ENCODE assay signal across 34 cellular contexts in genomic region chr3:88828466-88828865, GRCh38.
"Had no signal": no experiment of that assay in that cellular context is flagged by ENCODE, and none has a peak within 500 bp of the region (broad histone marks: within the 10 kb centered on the region; RNA-seq: fewer than 3 reads in every experiment).

No MANE protein-coding gene starts in this region.

- H3K4me3 Mint-ChIP-seq: activated CD8-positive, alpha-beta T cell treated with anti-CD3 and anti-CD28 coated beads for 36 hours; activated naive CD8-positive, alpha-beta T cell; activated T-cell treated with anti-CD3 and anti-CD28 coated beads, Interleukin-2, amount 50 U/mL, for 4 hours; activated T-helper 17 cell treated with anti-CD3 and anti-CD28 coated beads, Interleukin-2, amount 50 U/mL, for 72 hours; central memory CD8-positive, alpha-beta T cell; dendritic cell treated with granulocyte-macrophage colony-stimulating factor and Interleukin-4, amounts not matched to agents 40 ng/mL and 50 ng/mL, for 4 days; endodermal cell; T-helper 17 cell; T-helper 2 cell treated with Interferon-gamma antibody and Interleukin-4, amounts not matched to agents 5 μg/mL and 100 μg/mL, for 36 hours had no signal

- FAIRE-seq: bronchial epithelial cell had no signal

- DNase-seq: activated CD4-positive, alpha-beta T cell treated with anti-CD3 and anti-CD28 coated beads for 1 hour; activated CD4-positive, alpha-beta T cell treated with anti-CD3 and anti-CD28 coated beads for 48 hours; activated CD4-positive, alpha-beta T cell treated with anti-CD3 and anti-CD28 coated beads, Interleukin-2, amount 50 U/mL, for 1 hour; activated CD4-positive, alpha-beta T cell treated with anti-CD3 and anti-CD28 coated beads, Interleukin-2, amount 50 U/mL, for 48 hours; activated CD4-positive, CD25-positive, alpha-beta regulatory T cell; activated CD8-positive, alpha-beta memory T cell treated with anti-CD3 and anti-CD28 coated beads for 24 hours; activated CD8-positive, alpha-beta T cell treated with anti-CD3 and anti-CD28 coated beads for 36 hours; activated effector memory CD4-positive, alpha-beta T cell treated with Interleukin-2 at 50 U/mL for 16 hours; activated gamma-delta T cell treated with Interleukin-2 at 50 U/mL for 16 hours; activated naive CD4-positive, alpha-beta T cell treated with anti-CD3 and anti-CD28 coated beads, Interleukin-2, amount 50 U/mL, for 16 hours; activated naive CD4-positive, alpha-beta T cell treated with Interleukin-2 at 50 U/mL for 16 hours; activated T-cell treated with anti-CD3 and anti-CD28 coated beads, Interleukin-2, amount 50 U/mL, for 4 hours; amniotic stem cell; anterior cingulate cortex; brain microvascular endothelial cell; dorsolateral prefrontal cortex; effector memory CD4-positive, alpha-beta T cell; endodermal cell; erythroblast; foreskin keratinocyte; gastrocnemius medialis; glutamatergic neuron; heart left ventricle; T-helper 1 cell; T-helper 17 cell; T1000 had no signal

- H3K36me3 ChIP-seq: brain microvascular endothelial cell, esophagus muscularis mucosa, gastrocnemius medialis, heart left ventricle had no signal

- H3K36me3 Mint-ChIP-seq: activated naive CD8-positive, alpha-beta T cell had no signal

- H3K27me3 Mint-ChIP-seq: activated CD8-positive, alpha-beta T cell treated with anti-CD3 and anti-CD28 coated beads for 36 hours; activated naive CD8-positive, alpha-beta T cell; activated T-helper 17 cell treated with anti-CD3 and anti-CD28 coated beads, Interleukin-2, amount 50 U/mL, for 72 hours; central memory CD8-positive, alpha-beta T cell; dendritic cell treated with granulocyte-macrophage colony-stimulating factor and Interleukin-4, amounts not matched to agents 40 ng/mL and 50 ng/mL, for 4 days; T-helper 17 cell had no signal

- H3K27me3 ChIP-seq: brain microvascular endothelial cell, dorsolateral prefrontal cortex, esophagus muscularis mucosa, foreskin keratinocyte, gastrocnemius medialis, heart left ventricle had no signal

- H3K27ac ChIP-seq: brain microvascular endothelial cell, coronary artery, dorsolateral prefrontal cortex, esophagus muscularis mucosa, foreskin keratinocyte, gastrocnemius medialis, heart left ventricle had no signal

- H3K27ac Mint-ChIP-seq: activated CD8-positive, alpha-beta T cell treated with anti-CD3 and anti-CD28 coated beads for 36 hours; activated naive CD8-positive, alpha-beta T cell; activated T-helper 17 cell treated with anti-CD3 and anti-CD28 coated beads, Interleukin-2, amount 50 U/mL, for 72 hours; dendritic cell treated with granulocyte-macrophage colony-stimulating factor and Interleukin-4, amounts not matched to agents 40 ng/mL and 50 ng/mL, for 4 days; endodermal cell; T-helper 17 cell; T-helper 2 cell treated with Interferon-gamma antibody and Interleukin-4, amounts not matched to agents 5 μg/mL and 100 μg/mL, for 36 hours had no signal

- H3K4me1 Mint-ChIP-seq: activated T-helper 17 cell treated with anti-CD3 and anti-CD28 coated beads, Interleukin-2, amount 50 U/mL, for 72 hours; central memory CD8-positive, alpha-beta T cell; endodermal cell; T-helper 17 cell had no signal

- H3K4me3 ChIP-seq: coronary artery, dorsolateral prefrontal cortex, esophagus muscularis mucosa, gastrocnemius medialis, heart left ventricle had no signal

- H3K9me3 ChIP-seq: esophagus muscularis mucosa, gastrocnemius medialis had no signal

- H3K9me3 Mint-ChIP-seq: endodermal cell; T-helper 2 cell treated with Interferon-gamma antibody and Interleukin-4, amounts not matched to agents 5 μg/mL and 100 μg/mL, for 36 hours had no signal

- H3K4me1 ChIP-seq: foreskin keratinocyte, gastrocnemius medialis, heart left ventricle had no signal
